ENCODE assay signal across 24 cellular contexts in genomic region chr17:83088451-83089321, GRCh38. TPM values are rescaled to one million over a fixed set of nuclear protein-coding genes. Genes with fewer than 3 reads are reported as not detected.
DNase-seq lines count a peak whose midpoint lies in the region; ATAC-seq and TF ChIP-seq lines count a peak whose summit lies in the region.
"Had no signal": no experiment of that assay in that cellular context is flagged by ENCODE, and none has a peak within 500 bp of the region (broad histone marks: within the 10 kb centered on the region; RNA-seq: fewer than 3 reads in every experiment).

No MANE protein-coding gene starts in this region.

- no peaks in the 10 kb centered on the region for H3K9me3 Mint-ChIP-seq in central memory CD8-positive, alpha-beta T cell
- no peaks in the 10 kb centered on the region for H3K9me3 Mint-ChIP-seq in mesothelial cell of epicardium
- H3K9me3 Mint-ChIP-seq in osteocyte (ENCODE audit: unreplicated experiment) = no peaks in the 10 kb centered on the region
- H3K9me3 Mint-ChIP-seq: activated CD4-positive, alpha-beta T cell treated with anti-CD3 and anti-CD28 coated beads, Interleukin-2, amount 10 ng/mL, durations not matched to agents 7 days and 5 days; endodermal cell; HFFc6 had no signal

- H3K4me3 Mint-ChIP-seq in central memory CD8-positive, alpha-beta T cell = no peak overlapping the region
- peak overlapping the region; percentile 43 for H3K4me3 Mint-ChIP-seq in mesothelial cell of epicardium
- no peak overlapping the region for H3K4me3 Mint-ChIP-seq in osteocyte (ENCODE audit: unreplicated experiment)
- H3K4me3 Mint-ChIP-seq: activated CD4-positive, alpha-beta T cell treated with anti-CD3 and anti-CD28 coated beads, Interleukin-2, amount 10 ng/mL, durations not matched to agents 7 days and 5 days; endodermal cell; HFFc6 had no signal

- in situ Hi-C loops in mammary epithelial cell (cut with MboI; ENCODE audit: low sequenced_read_pairs in 2 of 2) (no loop called here), transverse colon (cut with MboI; ENCODE audit: low pct_ligation_motif_present in 1 of 4, low pct_unique_long_range_greater_than_20kb in 1 of 4, low sequenced_read_pairs in 3 of 4) (no loop called here)

- H3K36me3 ChIP-seq in breast epithelium (no peaks in the 10 kb centered on the region), mammary epithelial cell (ENCODE audit: insufficient read depth, low read length) (no peaks in the 10 kb centered on the region), transverse colon (peaks cover 0 to 3% (median 0%) of the 10 kb centered on the region in 4 donors)
- H3K36me3 ChIP-seq: ovary had no signal

- H3K9me3 ChIP-seq in breast epithelium (no peaks in the 10 kb centered on the region), mammary epithelial cell (replicated peaks; ENCODE audit: insufficient read depth, low read length) (no peaks in the 10 kb centered on the region), transverse colon (no peaks in the 10 kb centered on the region)
- H3K9me3 ChIP-seq: ovary had no signal

- H3K9ac ChIP-seq in mammary epithelial cell (ENCODE audit: insufficient read depth, low read length) = no peak overlapping the region

- intact Hi-C loops in breast epithelium (cut with DNase I; ENCODE audit: low total_unique reads) (no loop called here), mammary epithelial cell (cut with micrococcal nuclease) (no loop called here), transverse colon (cut with DNase I; ENCODE audit: low total_unique reads) (no loop called here)

- ATAC-seq in central memory CD8-positive, alpha-beta T cell (replicated peaks; ENCODE audit: extremely low read depth, poor library complexity, severe bottlenecking) = no peak
- ATAC-seq: GM12878 had no signal

- peak overlapping the region in 2 of 3 donors; percentile 11 to 28 for H3K4me3 ChIP-seq in breast epithelium
- H3K4me3 ChIP-seq in mammary epithelial cell (replicated peaks in 1 of 3; ENCODE audit: insufficient read depth in 1 of 3, low read depth in 2 of 3, low read length in 3 of 3) = no peak overlapping the region
- H3K4me3 ChIP-seq in transverse colon = peak overlapping the region in 1 of 4 donors; percentile 11
- H3K4me3 ChIP-seq: GM12878, ovary, SK-N-MC had no signal

- H4K20me1 ChIP-seq in mammary epithelial cell (ENCODE audit: insufficient read depth, low read length) = no peaks in the 10 kb centered on the region

- peaks cover 48% of the 10 kb centered on the region for H3K36me3 Mint-ChIP-seq in central memory CD8-positive, alpha-beta T cell (ENCODE audit: insufficient read depth)
- H3K36me3 Mint-ChIP-seq in mesothelial cell of epicardium = peaks cover 4% of the 10 kb centered on the region
- peaks cover 28% of the 10 kb centered on the region for H3K36me3 Mint-ChIP-seq in osteocyte (ENCODE audit: unreplicated experiment)

- CTCF ChIA-PET in mammary epithelial cell (lab: Charles Lee; ENCODE audit: low non-redundant PET) = no interaction called here

- no peak overlapping the region for H3K4me2 ChIP-seq in mammary epithelial cell (ENCODE audit: insufficient read depth, low read depth, low read length)

- DNase-seq in breast epithelium (ENCODE audit: low spot score in 2 of 2) (no peak), mammary epithelial cell (no peak), mesothelial cell of epicardium (ENCODE audit: low spot score in 2 of 2, unreplicated experiment in 2 of 2) (no peak), transverse colon (no peak), osteocyte (ENCODE audit: extremely low spot score, unreplicated experiment) (no peak), GM20000 (ENCODE audit: low spot score) (no peak), epidermal melanocyte (ENCODE audit: insufficient read length, low spot score) (no peak)
- DNase-seq in central memory CD8-positive, alpha-beta T cell (ENCODE audit: low spot score in 2 of 2) = no peak
- DNase-seq: 8988T; activated CD4-positive, alpha-beta T cell treated with anti-CD3 and anti-CD28 coated beads, Interleukin-2, amount 10 ng/mL, durations not matched to agents 7 days and 5 days; amygdala; endodermal cell; foreskin melanocyte; GF-D8; HFFc6; NCI-H1436 treated with DMSO at 0.1 percent for 48 hours; NCI-H2171 treated with DMSO at 0.1 percent for 48 hours; NCI-H774; stimulated activated CD4-positive, alpha-beta T cell treated with anti-CD3 and anti-CD28 coated beads, Interleukin-4, amount 100 ng/mL, for 24 hours; substantia nigra; T1000 had no signal

- dilution Hi-C loops in mammary epithelial cell (cut with HindIII; ENCODE audit: low sequenced_read_pairs) = no loop called here

- no peaks in the 10 kb centered on the region for H3K27me3 Mint-ChIP-seq in central memory CD8-positive, alpha-beta T cell
- H3K27me3 Mint-ChIP-seq in mesothelial cell of epicardium (ENCODE audit: low read depth) = no peaks in the 10 kb centered on the region
- H3K27me3 Mint-ChIP-seq in osteocyte (ENCODE audit: unreplicated experiment) = no peaks in the 10 kb centered on the region
- H3K27me3 Mint-ChIP-seq: activated CD4-positive, alpha-beta T cell treated with anti-CD3 and anti-CD28 coated beads, Interleukin-2, amount 10 ng/mL, durations not matched to agents 7 days and 5 days had no signal

- BruUV-seq in mammary epithelial cell (replicated peaks; lab: Mats Ljungman, UMichigan) = no TSS peak

- peak overlapping the region; percentile 61 for H3K27ac Mint-ChIP-seq in central memory CD8-positive, alpha-beta T cell (ENCODE audit: low read depth)
- peak overlapping the region; percentile 87 for H3K27ac Mint-ChIP-seq in mesothelial cell of epicardium
- no peak overlapping the region for H3K27ac Mint-ChIP-seq in osteocyte (ENCODE audit: unreplicated experiment)
- H3K27ac Mint-ChIP-seq: activated CD4-positive, alpha-beta T cell treated with anti-CD3 and anti-CD28 coated beads, Interleukin-2, amount 10 ng/mL, durations not matched to agents 7 days and 5 days; endodermal cell; HFFc6 had no signal

- no peak overlapping the region for H2AFZ ChIP-seq in mammary epithelial cell (ENCODE audit: low read depth, low read length)

- no peaks in the 10 kb centered on the region for H3K79me2 ChIP-seq in mammary epithelial cell (ENCODE audit: insufficient read depth, low read length)

- TF ChIP-seq POLR2A in breast epithelium (IDR thresholded peaks at IDR 0.05) (no peak), transverse colon (IDR thresholded peaks at IDR 0.05) (no peak)

- peak overlapping the region in 1 of 2 donors; percentile 48 for H3K27ac ChIP-seq in breast epithelium
- no peak overlapping the region for H3K27ac ChIP-seq in mammary epithelial cell (ENCODE audit: insufficient read depth, low read depth, low read length)
- peak overlapping the region; percentile 70 to 85 (median 74) for H3K27ac ChIP-seq in transverse colon
- H3K27ac ChIP-seq: ovary, SK-N-MC had no signal

- no peaks in the 10 kb centered on the region for H3K27me3 ChIP-seq in breast epithelium
- H3K27me3 ChIP-seq in mammary epithelial cell (ENCODE audit: insufficient read depth, low read length) = no peaks in the 10 kb centered on the region
- no peaks in the 10 kb centered on the region for H3K27me3 ChIP-seq in transverse colon
- H3K27me3 ChIP-seq: ovary had no signal

- TF ChIP-seq EP300 in transverse colon (IDR thresholded peaks at IDR 0.05; ENCODE audit: low read depth) = no peak

- peaks cover 18% of the 10 kb centered on the region for H3K4me1 Mint-ChIP-seq in central memory CD8-positive, alpha-beta T cell
- H3K4me1 Mint-ChIP-seq in mesothelial cell of epicardium = peaks cover 59% of the 10 kb centered on the region
- peaks cover 57% of the 10 kb centered on the region for H3K4me1 Mint-ChIP-seq in osteocyte (ENCODE audit: unreplicated experiment)
- H3K4me1 Mint-ChIP-seq: endodermal cell had no signal

- H3K4me1 ChIP-seq in breast epithelium (peaks cover 8 to 10% of the 10 kb centered on the region in 2 donors), mammary epithelial cell (ENCODE audit: insufficient read depth, low read length) (peaks cover 10% of the 10 kb centered on the region), transverse colon (peaks cover 25 to 77% (median 60%) of the 10 kb centered on the region in 4 donors)

- TF ChIP-seq CTCF in breast epithelium (IDR thresholded peaks at IDR 0.05) (no peak), mammary epithelial cell (conservative IDR thresholded peaks at IDR 0.05 in 1 of 2, IDR thresholded peaks at IDR 0.05 in 1 of 2; ENCODE audit: extremely low read depth in 1 of 2, insufficient read depth in 1 of 2, low read depth in 1 of 2, low read length in 2 of 2) (no peak), mesothelial cell of epicardium (IDR thresholded peaks at IDR 0.05; ENCODE audit: unreplicated experiment) (no peak), transverse colon (IDR thresholded peaks at IDR 0.05) (no peak), osteocyte (IDR thresholded peaks at IDR 0.05) (no peak), GM20000 (IDR thresholded peaks at IDR 0.05; ENCODE audit: extremely low read depth, missing control alignments) (no peak)

- 93% methylated on average over 13 of the region's 29 CpGs for WGBS in mammary epithelial cell (ENCODE audit: low coverage, missing lambda C conversion rate)
- WGBS in transverse colon (ENCODE audit: low coverage in 1 of 2), 2 donors = 67 to 76% methylated on average over 7 to 29 of the region's 29 CpGs

RNA-seq across cellular contexts. Expression of gene METRNL, which starts 9.3 kb away (rescaled TPM):
- total RNA-seq in breast epithelium (100 to 1,000 TPM in 1 of 3 donors, 10 to 100 TPM in 2; 41.6 to 102 (median 54.1) TPM), mammary epithelial cell (1 to 10 TPM; 2.5 to 9.6 TPM), mesothelial cell of epicardium (105 to 106 TPM (median 106 TPM) in 3 replicates), transverse colon (100 to 1,000 TPM in 2 of 4 donors, 10 to 100 TPM in 2; 46.8 to 325 (median 112) TPM), osteocyte (214 and 217 TPM in 2 replicates)
- 4.7 TPM for polyA plus RNA-seq in mammary epithelial cell
- polyA minus RNA-seq in mammary epithelial cell = 1.1 TPM

Comparison
In these comparisons a context has a peak if more than half of its experiments do, and no peak if none do; other contexts are left out.
1. H3K4me3 ChIP-seq: peak in breast epithelium (2 of 3); none in mammary epithelial cell (0 of 3).
2. RNA of gene METRNL, which starts 9.3 kb away (total RNA-seq): 214 to 217 TPM in osteocyte, 46.8 to 325 TPM in transverse colon, 105 to 106 TPM in mesothelial cell of epicardium and 41.6 to 102 TPM in breast epithelium; 2.5 to 9.6 TPM in mammary epithelial cell; every median in the first group is over 4 times any median in the second.